ENCODE assay signal across 17 cellular contexts in the genomic region with DNA sequence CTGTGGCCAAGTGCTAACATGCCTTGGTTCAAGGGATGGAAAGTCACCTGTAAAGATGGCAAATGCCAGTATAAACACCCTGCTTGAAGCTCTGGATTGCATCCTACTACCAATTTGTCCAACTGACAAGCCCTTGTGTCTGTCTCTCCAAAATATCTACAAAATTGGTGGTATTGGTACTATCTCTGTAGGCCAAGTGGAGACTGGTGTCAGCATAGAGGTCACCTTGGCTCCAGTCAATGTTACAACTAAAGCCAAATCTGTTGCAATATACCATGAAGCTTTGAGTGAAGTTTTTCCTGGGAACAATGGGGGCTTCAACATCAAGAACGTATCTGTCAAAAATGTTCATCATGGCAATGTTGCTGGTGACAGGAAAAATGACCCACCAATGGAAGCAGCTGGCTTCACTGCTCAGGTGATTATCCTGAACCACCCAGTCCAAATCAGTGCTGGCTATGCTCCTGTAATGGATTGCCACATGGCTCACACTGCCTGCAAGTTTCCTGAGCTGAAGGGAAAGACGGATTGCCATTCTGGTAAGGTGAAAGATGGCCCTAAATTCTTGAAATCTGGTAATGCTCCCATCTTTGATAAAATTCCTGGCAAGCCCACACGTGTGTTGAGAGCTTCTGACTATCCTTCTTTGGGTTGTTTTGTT.
"Had no signal": no experiment of that assay in that cellular context is flagged by ENCODE, and none has a peak within 500 bp of the region (broad histone marks: within the 10 kb centered on the region; RNA-seq: fewer than 3 reads in every experiment).

No MANE protein-coding gene starts in this region.

- H3K4me1 ChIP-seq: prostate gland had no signal

- H3K27ac ChIP-seq: coronary artery, esophagus muscularis mucosa, gastrocnemius medialis, left lung, parathyroid adenoma, prostate gland had no signal

- H3K4me3 Mint-ChIP-seq: natural killer cell treated with Interleukin-12 subunit alpha and Interleukin-12 subunit beta and Interleukin-15 and Interleukin-18, amount 100 ng/mL, for 72 hours; type B pancreatic cell had no signal

- H3K36me3 ChIP-seq: gastrocnemius medialis, left lung, prostate gland had no signal

- ATAC-seq: left lung; natural killer cell treated with Interleukin-12 subunit alpha and Interleukin-12 subunit beta and Interleukin-15 and Interleukin-18, amount 100 ng/mL, for 72 hours; sciatic nerve had no signal

- H3K27me3 ChIP-seq: esophagus muscularis mucosa, gastrocnemius medialis, left lung had no signal

- H3K36me3 Mint-ChIP-seq: natural killer cell treated with Interleukin-12 subunit alpha and Interleukin-12 subunit beta and Interleukin-15 and Interleukin-18, amount 100 ng/mL, for 72 hours had no signal

- H3K27ac Mint-ChIP-seq: natural killer cell treated with Interleukin-12 subunit alpha and Interleukin-12 subunit beta and Interleukin-15 and Interleukin-18, amount 100 ng/mL, for 72 hours; type B pancreatic cell had no signal

- DNase-seq: effector CD4-positive, alpha-beta T cell; gastrocnemius medialis; glutamatergic neuron; islet precursor cell; left lung; mesenchymal stem cell; midbrain; stimulated activated CD4-positive, alpha-beta T cell treated with anti-CD3 and anti-CD28 coated beads, Interleukin-2, amount 100 ng/mL, for 24 hours; stimulated activated naive CD4-positive, alpha-beta T cell treated with Interleukin-2 at 50 U/mL for 16 hours had no signal

- H3K4me3 ChIP-seq: coronary artery, esophagus muscularis mucosa, gastrocnemius medialis, left lung, lung, prostate gland had no signal

- H3K27me3 Mint-ChIP-seq: natural killer cell treated with Interleukin-12 subunit alpha and Interleukin-12 subunit beta and Interleukin-15 and Interleukin-18, amount 100 ng/mL, for 72 hours; type B pancreatic cell had no signal

- H3K9me3 ChIP-seq: esophagus muscularis mucosa, gastrocnemius medialis, left lung, prostate gland had no signal

- H3K9me3 Mint-ChIP-seq: natural killer cell treated with Interleukin-12 subunit alpha and Interleukin-12 subunit beta and Interleukin-15 and Interleukin-18, amount 100 ng/mL, for 72 hours; type B pancreatic cell had no signal
